In genomic region chr16:55521792-55522191, GRCh38 we compare ENCODE assay signal across 8 cellular contexts. TPM values are rescaled to one million over a fixed set of nuclear protein-coding genes. Genes with fewer than 3 reads are reported as not detected.
"Had no signal": no experiment of that assay in that cellular context is flagged by ENCODE, and none has a peak within 500 bp of the region (broad histone marks: within the 10 kb centered on the region; RNA-seq: fewer than 3 reads in every experiment).

No MANE protein-coding gene starts in this region.

- H3K4me3 ChIP-seq: GM12878 had no signal

- ATAC-seq: GM12878 had no signal

- DNase-seq: GDM1, GF-D8 had no signal

- FAIRE-seq: GM12878, GM12891, GM12892, GM18507, GM19239 had no signal

RNA-seq across cellular contexts. Expression of gene LPCAT2, which starts 12.9 kb away (rescaled TPM):
- total RNA-seq: G401, GM12878 had no signal

RNA-seq across cellular contexts. Expression of gene MMP2, which starts 42.8 kb away (rescaled TPM):
- total RNA-seq: G401 had no signal

RNA-seq across cellular contexts. Expression of gene CAPNS2, which starts 44.7 kb away (rescaled TPM):
- total RNA-seq: G401, GM12878 had no signal
- polyA plus RNA-seq: GM12878 had no signal
